In genomic region chr13:109670776-109671175, GRCh38 we compare ENCODE assay signal across 30 cellular contexts.
"Had no signal": no experiment of that assay in that cellular context is flagged by ENCODE, and none has a peak within 500 bp of the region (broad histone marks: within the 10 kb centered on the region; RNA-seq: fewer than 3 reads in every experiment).

No MANE protein-coding gene starts in this region.

- DNase-seq: naive thymus-derived CD4-positive, alpha-beta T cell; natural killer cell; nucleus accumbens; pancreas; retina; right cardiac atrium; right lobe of liver; sigmoid colon; spleen; stimulated activated CD4-positive, alpha-beta T cell treated with anti-CD3 and anti-CD28 coated beads, Interleukin-12 subunit alpha, Interleukin-12 subunit beta, amount 100 ng/mL, for 4 hours; stimulated activated CD4-positive, alpha-beta T cell treated with anti-CD3 and anti-CD28 coated beads, Interleukin-1b, Interleukin-23, amount 100 ng/mL, for 48 hours; stimulated activated CD4-positive, alpha-beta T cell treated with anti-CD3 and anti-CD28 coated beads, Interleukin-4, amount 100 ng/mL, for 1 hour; stimulated activated CD4-positive, alpha-beta T cell treated with anti-CD3 and anti-CD28 coated beads, Interleukin-4, amount 100 ng/mL, for 4 hours; stimulated activated CD8-positive, alpha-beta memory T cell treated with anti-CD3 and anti-CD28 coated beads, Interleukin-4, amount 100 ng/mL, for 48 hours; stimulated activated naive CD4-positive, alpha-beta T cell; stimulated activated naive CD8-positive, alpha-beta T cell treated with anti-CD3 and anti-CD28 coated beads, Interleukin-15, amount 100 ng/mL, for 72 hours; stimulated activated naive CD8-positive, alpha-beta T cell treated with anti-CD3 and anti-CD28 coated beads, Interleukin-15, Interleukin-2, amounts not matched to agents 100 U/mL and 50 U/mL, for 24 hours; substantia nigra; testis; tibial artery; transverse colon; upper lobe of right lung; uterus had no signal

- H3K27ac ChIP-seq: neutrophil, pancreas, prostate gland, right lobe of liver, sigmoid colon, spleen, suprapubic skin, testis, tibial artery, transverse colon, upper lobe of right lung, uterus had no signal

- H3K27me3 Mint-ChIP-seq: type B pancreatic cell had no signal

- H3K4me2 ChIP-seq: smooth muscle cell had no signal

- FAIRE-seq: pancreas had no signal

- H3K27ac Mint-ChIP-seq: naive thymus-derived CD4-positive, alpha-beta T cell; natural killer cell; nephron; stimulated activated memory B cell treated with anti-CD40 and anti-IgM and Interleukin-4, amounts not matched to agents 10 μg/mL and 1 μg/mL and 100 μg/mL, for 72 hours; stimulated activated naive CD8-positive, alpha-beta T cell treated with anti-CD3 and anti-CD28 coated beads, Interleukin-15, amount 100 ng/mL, for 72 hours; type B pancreatic cell had no signal

- H3K36me3 Mint-ChIP-seq: naive thymus-derived CD4-positive, alpha-beta T cell; natural killer cell; stimulated activated memory B cell treated with anti-CD40 and anti-IgM and Interleukin-4, amounts not matched to agents 10 μg/mL and 1 μg/mL and 100 μg/mL, for 72 hours; type B pancreatic cell had no signal

- H3K9me3 ChIP-seq: neutrophil, pancreas, prostate gland, right lobe of liver, sigmoid colon, suprapubic skin, testis, tibial artery, transverse colon, upper lobe of right lung, uterus had no signal

- H3K4me1 ChIP-seq: pancreas, prostate gland, suprapubic skin, testis, upper lobe of right lung, uterus had no signal

- H3K27me3 ChIP-seq: neutrophil, pancreas, right lobe of liver, sigmoid colon, suprapubic skin, testis, tibial artery, transverse colon, upper lobe of right lung, uterus had no signal

- H3K36me3 ChIP-seq: neutrophil, pancreas, prostate gland, right lobe of liver, sigmoid colon, spleen, suprapubic skin, tibial artery, transverse colon, upper lobe of right lung, uterus had no signal

- H3K4me3 Mint-ChIP-seq: naive thymus-derived CD4-positive, alpha-beta T cell; natural killer cell; nephron; stimulated activated memory B cell treated with anti-CD40 and anti-IgM and Interleukin-4, amounts not matched to agents 10 μg/mL and 1 μg/mL and 100 μg/mL, for 72 hours; stimulated activated naive CD8-positive, alpha-beta T cell treated with anti-CD3 and anti-CD28 coated beads, Interleukin-15, amount 100 ng/mL, for 72 hours; type B pancreatic cell had no signal

- H3K4me3 ChIP-seq: pancreas, prostate gland, right lobe of liver, sigmoid colon, smooth muscle cell, spleen, suprapubic skin, testis, tibial artery, transverse colon, upper lobe of right lung, uterus had no signal

- H3K4me1 Mint-ChIP-seq: natural killer cell; stimulated activated memory B cell treated with anti-CD40 and anti-IgM and Interleukin-4, amounts not matched to agents 10 μg/mL and 1 μg/mL and 100 μg/mL, for 72 hours; stimulated activated naive CD8-positive, alpha-beta T cell treated with anti-CD3 and anti-CD28 coated beads, Interleukin-15, amount 100 ng/mL, for 72 hours had no signal

- H3K9me3 Mint-ChIP-seq: natural killer cell; nephron; stimulated activated memory B cell treated with anti-CD40 and anti-IgM and Interleukin-4, amounts not matched to agents 10 μg/mL and 1 μg/mL and 100 μg/mL, for 72 hours; type B pancreatic cell had no signal
